Comparison of ENCODE assay signal across 24 cellular contexts in genomic region chr16:16991711-16992110, GRCh38.
"Had no signal": no experiment of that assay in that cellular context is flagged by ENCODE, and none has a peak within 500 bp of the region (broad histone marks: within the 10 kb centered on the region; RNA-seq: fewer than 3 reads in every experiment).

No MANE protein-coding gene starts in this region.

- H3K4me1 Mint-ChIP-seq: mesothelial cell of epicardium had no signal

- H3K36me3 ChIP-seq: heart right ventricle, left lung, pancreas, right atrium auricular region, spleen, thoracic aorta, upper lobe of left lung had no signal

- H3K9me3 Mint-ChIP-seq: activated CD4-positive, alpha-beta memory T cell treated with anti-CD3 and anti-CD28 coated beads for 36 hours; activated naive CD4-positive, alpha-beta T cell treated with anti-CD3 and anti-CD28 coated beads for 36 hours; activated naive CD8-positive, alpha-beta T cell treated with anti-CD3 and anti-CD28 coated beads, Interleukin-2, amount 10 ng/mL, durations not matched to agents 7 days and 5 days; mesothelial cell of epicardium; natural killer cell treated with Interleukin-12 subunit alpha and Interleukin-12 subunit beta and Interleukin-15 and Interleukin-18, amount 100 ng/mL, for 72 hours had no signal

- H3K4me3 ChIP-seq: heart right ventricle, left lung, lung, pancreas, psoas muscle, right atrium auricular region, spleen, thoracic aorta, upper lobe of left lung had no signal

- H3K27me3 ChIP-seq: left lung, pancreas, right atrium auricular region, upper lobe of left lung had no signal

- ATAC-seq: heart right ventricle; left lung; natural killer cell treated with Interleukin-12 subunit alpha and Interleukin-12 subunit beta and Interleukin-15 and Interleukin-18, amount 100 ng/mL, for 72 hours; pancreas; psoas muscle had no signal

- H3K27ac ChIP-seq: heart right ventricle, left lung, pancreas, psoas muscle, right atrium auricular region, spleen, thoracic aorta, upper lobe of left lung had no signal

- H3K27ac Mint-ChIP-seq: activated CD4-positive, alpha-beta memory T cell treated with anti-CD3 and anti-CD28 coated beads for 36 hours; activated naive CD4-positive, alpha-beta T cell treated with anti-CD3 and anti-CD28 coated beads for 36 hours; activated naive CD8-positive, alpha-beta T cell treated with anti-CD3 and anti-CD28 coated beads, Interleukin-2, amount 10 ng/mL, durations not matched to agents 7 days and 5 days; mesothelial cell of epicardium; natural killer cell treated with Interleukin-12 subunit alpha and Interleukin-12 subunit beta and Interleukin-15 and Interleukin-18, amount 100 ng/mL, for 72 hours had no signal

- H3K4me3 Mint-ChIP-seq: activated CD4-positive, alpha-beta memory T cell treated with anti-CD3 and anti-CD28 coated beads for 36 hours; activated naive CD4-positive, alpha-beta T cell treated with anti-CD3 and anti-CD28 coated beads for 36 hours; activated naive CD8-positive, alpha-beta T cell treated with anti-CD3 and anti-CD28 coated beads, Interleukin-2, amount 10 ng/mL, durations not matched to agents 7 days and 5 days; mesothelial cell of epicardium; natural killer cell treated with Interleukin-12 subunit alpha and Interleukin-12 subunit beta and Interleukin-15 and Interleukin-18, amount 100 ng/mL, for 72 hours had no signal

- FAIRE-seq: bronchial epithelial cell, endometrium, pancreas had no signal

- DNase-seq: activated CD4-positive, alpha-beta memory T cell treated with anti-CD3 and anti-CD28 coated beads for 36 hours; activated CD4-positive, alpha-beta T cell treated with anti-CD3 and anti-CD28 coated beads for 48 hours; activated naive CD4-positive, alpha-beta T cell treated with anti-CD3 and anti-CD28 coated beads for 36 hours; activated naive CD8-positive, alpha-beta T cell treated with anti-CD3 and anti-CD28 coated beads, Interleukin-2, amount 10 ng/mL, durations not matched to agents 7 days and 5 days; activated T-cell treated with anti-CD3 and anti-CD28 coated beads, Interleukin-2, amount 50 U/mL, for 48 hours; amniotic stem cell; cortex of kidney; erythroblast; foreskin fibroblast; heart right ventricle; left lung; pancreas; psoas muscle; spleen; stimulated activated CD4-positive, alpha-beta T cell treated with anti-CD3 and anti-CD28 coated beads, Interleukin-4, amount 100 ng/mL, for 1 hour; stimulated activated naive CD4-positive, alpha-beta T cell treated with Interleukin-2 at 50 U/mL for 16 hours; upper lobe of left lung had no signal

- H3K4me1 ChIP-seq: pancreas, psoas muscle, right atrium auricular region had no signal

- H3K9me3 ChIP-seq: heart right ventricle, left lung, pancreas, psoas muscle, right atrium auricular region, spleen, thoracic aorta, upper lobe of left lung had no signal

- H3K27me3 Mint-ChIP-seq: activated CD4-positive, alpha-beta memory T cell treated with anti-CD3 and anti-CD28 coated beads for 36 hours; natural killer cell treated with Interleukin-12 subunit alpha and Interleukin-12 subunit beta and Interleukin-15 and Interleukin-18, amount 100 ng/mL, for 72 hours had no signal

- H3K36me3 Mint-ChIP-seq: activated CD4-positive, alpha-beta memory T cell treated with anti-CD3 and anti-CD28 coated beads for 36 hours; activated naive CD8-positive, alpha-beta T cell treated with anti-CD3 and anti-CD28 coated beads, Interleukin-2, amount 10 ng/mL, durations not matched to agents 7 days and 5 days; mesothelial cell of epicardium; natural killer cell treated with Interleukin-12 subunit alpha and Interleukin-12 subunit beta and Interleukin-15 and Interleukin-18, amount 100 ng/mL, for 72 hours had no signal
